ENCODE assay signal across 9 cellular contexts in the genomic region with DNA sequence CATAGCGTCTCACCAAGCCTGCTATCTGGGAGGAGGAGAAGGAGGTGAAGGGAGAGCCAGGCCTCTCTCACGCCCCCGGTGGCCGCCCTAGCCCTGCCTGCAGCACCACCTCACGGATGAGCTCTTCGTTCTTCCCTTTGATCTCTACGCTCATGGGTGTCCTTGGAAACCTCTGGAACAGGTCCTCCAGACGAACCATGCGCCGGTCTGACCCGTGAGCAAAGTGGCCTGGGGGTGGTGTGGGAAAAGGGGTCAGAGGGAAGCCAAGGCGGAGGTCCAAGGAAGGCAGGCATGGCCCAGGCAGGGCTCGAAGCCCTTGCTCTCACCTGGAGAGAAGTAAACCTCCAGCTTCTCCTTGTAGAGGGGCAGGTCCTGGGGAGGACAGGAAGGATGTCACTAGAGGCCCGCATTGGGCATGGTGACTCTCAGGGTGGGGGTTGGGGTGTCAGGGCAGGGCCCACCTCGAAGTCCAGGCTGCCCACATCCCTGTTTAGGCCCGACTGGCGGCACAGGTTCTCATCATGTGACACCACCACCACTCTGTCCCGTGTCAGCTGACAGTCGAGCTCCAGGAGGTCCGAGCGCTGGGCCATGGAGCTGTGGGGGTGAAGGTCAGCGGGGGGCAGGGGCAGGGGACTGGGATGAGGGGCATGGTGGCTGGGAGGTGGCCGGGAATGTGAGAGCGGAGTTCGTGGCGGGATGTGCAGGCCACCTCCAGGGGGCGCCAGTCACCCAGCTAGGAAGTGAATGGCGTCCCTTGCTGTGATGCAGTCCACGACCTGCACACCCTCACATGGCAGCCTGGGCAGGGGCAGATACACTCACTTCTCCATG. TPM values are rescaled to one million over a fixed set of nuclear protein-coding genes. Genes with fewer than 3 reads are reported as not detected.
DNase-seq lines count a peak whose midpoint lies in the region; ATAC-seq, FAIRE-seq and TF ChIP-seq lines count a peak whose summit lies in the region.
"Had no signal": no experiment of that assay in that cellular context is flagged by ENCODE, and none has a peak within 500 bp of the region (broad histone marks: within the 10 kb centered on the region; RNA-seq: fewer than 3 reads in every experiment).

No MANE protein-coding gene starts in this region.

- WGBS in A549 (ENCODE audit: missing lambda C conversion rate) = 39% methylated on average over 21 of the region's 29 CpGs

- H3K27ac Mint-ChIP-seq in immature natural killer cell = peak overlapping the region in 2 of 6 donors; percentile 22 to 30

- H3K9me3 ChIP-seq in A549 = no peaks in the 10 kb centered on the region

- CTCF ChIA-PET in A549 (lab: Yijun Ruan, JAX) = interaction anchor here (0.6 to 13.1 kb wide), 31 partner anchors 9 to 516 kb away, joined by 3 to 153 read pairs (median 5); partner anchors contain the start of genes DCTPP1, MAPK3, TBX6 and YPEL3

- TF ChIP-seq RAD21 in A549 (conservative IDR thresholded peaks at IDR 0.05 in 1 of 2, IDR thresholded peaks at IDR 0.05 in 1 of 2) = peak; percentile 84 to 85

- H3K36me3 Mint-ChIP-seq in immature natural killer cell = peaks cover 0 to 8% (median 5%) of the 10 kb centered on the region in 3 donors

- TF ChIP-seq EP300 in A549 (IDR thresholded peaks at IDR 0.05) = no peak

- TF ChIP-seq POLR2A in A549 (IDR thresholded peaks at IDR 0.05; ENCODE audit: low read length) = no peak

- ATAC-seq in A549 = peak; percentile 86 to 91
- ATAC-seq in GM21576 (IDR thresholded peaks at IDR 0.05; ENCODE audit: unreplicated experiment) = no peak

- peaks cover 0 to 2% (median 0%) of the 10 kb centered on the region in 3 donors for H3K27me3 Mint-ChIP-seq in immature natural killer cell (ENCODE audit: low read depth in 3 of 3)

- FAIRE-seq in A549 (lab: Jason Lieb, UNC) = no peak
- FAIRE-seq: frontal cortex had no signal

- H3K4me3 Mint-ChIP-seq in immature natural killer cell = no peak overlapping the region

- H3K4me1 ChIP-seq in A549 = peaks cover 19% of the 10 kb centered on the region

- H3K9me3 Mint-ChIP-seq in immature natural killer cell = no peaks in the 10 kb centered on the region

- H3K4me1 Mint-ChIP-seq in immature natural killer cell = no peaks in the 10 kb centered on the region

- no peak overlapping the region for H3K4me3 ChIP-seq in A549

- H3K4me2 ChIP-seq in A549 = peak overlapping the region; percentile 31

- POLR2A ChIA-PET in A549 (lab: Yijun Ruan, JAX) = interaction anchor here (0.6 kb wide), 1 partner anchor 23 kb away, joined by 3 read pairs; no protein-coding TSS in a partner anchor

- TF ChIP-seq CTCF in A549 (IDR thresholded peaks at IDR 0.05) = peak; percentile 83

- peak; percentile 83 to 84 for DNase-seq in A549 (ENCODE audit: low read depth in 1 of 2, low spot score in 1 of 2)
- DNase-seq in GM19238 (ENCODE audit: insufficient read length, low spot score) = peak; percentile 50
- peak; percentile 60 for DNase-seq in SKM-1 (lab: John Stamatoyannopoulos, UW; ENCODE audit: unreplicated experiment)
- DNase-seq in amniotic epithelial cell (ENCODE audit: low read depth) = peak; percentile 53
- DNase-seq in immature natural killer cell = peak; percentile 23 to 52 (median 33)
- DNase-seq in stimulated activated CD4-positive, alpha-beta T cell treated with anti-CD3 and anti-CD28 coated beads, Interleukin-4, amount 100 ng/mL, for 4 hours = peak; percentile 27 to 66
- DNase-seq in dedifferentiated amniotic fluid mesenchymal stem cell (ENCODE audit: extremely low spot score) = no peak

- peak overlapping the region; percentile 5 to 72; a peak in 3 of 6 replicates for H3K27ac ChIP-seq in A549

TF ChIP-seq in A549, 52 proteins besides CTCF, POLR2A, EP300 and RAD21:
- TF ChIP-seq MAX (IDR thresholded peaks at IDR 0.05) (peak; percentile 42; the same call in 1 of the 2 replicates), GATA3 (IDR thresholded peaks at IDR 0.05; ENCODE audit: borderline replicate concordance) (no peak), SMC3 (IDR thresholded peaks at IDR 0.05) (peak; percentile 76), RFX5 (IDR thresholded peaks at IDR 0.05) (no peak), CBX2 (IDR thresholded peaks at IDR 0.05; ENCODE audit: borderline replicate concordance, low read depth) (no peak), RCOR1 (IDR thresholded peaks at IDR 0.05; ENCODE audit: low read depth, low read length) (no peak), USF2 (IDR thresholded peaks at IDR 0.05) (no peak)
TF ChIP-seq in A549: peak in this region for 2.

RNA-seq across cellular contexts. Expression of gene GDPD3, which starts 0.9 kb away (rescaled TPM):
- polyA plus RNA-seq in A549 (2011; rRNA removed) (0.58 and 1.1 TPM in 2 replicates), A549 (2017; fragmentation: RNase III; extraction: RNeasy Plus Mini Kit Qiagen cat#74134 plus additional on column Dnase treatment) (1.3 to 2.4 TPM (median 1.8 TPM) in 3 replicates), immature natural killer cell (not detected)
- 1.0 and 1.3 TPM in 2 replicates for polyA plus RNA-seq in A549 (2012; cell fraction: cytosol; rRNA removed)
- polyA plus RNA-seq in A549 (2012; cell fraction: nucleus; rRNA removed) = 4.2 and 5.1 TPM in 2 replicates
- polyA minus RNA-seq in A549 (2011; rRNA and poly(A)+ RNA removed) = not detected in 2 replicates

RNA-seq across cellular contexts. Expression of gene MAPK3, which starts 10.6 kb away (rescaled TPM):
- polyA plus RNA-seq in A549 (2011; rRNA removed) (26.1 and 27.2 TPM in 2 replicates), A549 (2017; fragmentation: RNase III; extraction: RNeasy Plus Mini Kit Qiagen cat#74134 plus additional on column Dnase treatment) (34.7 to 46.0 TPM (median 45.0 TPM) in 3 replicates), immature natural killer cell (1 to 10 TPM; 4.3 to 6.4 (median 5.8) TPM)
- 35.9 and 47.6 TPM in 2 replicates for polyA plus RNA-seq in A549 (2012; cell fraction: cytosol; rRNA removed)
- polyA plus RNA-seq in A549 (2012; cell fraction: nucleus; rRNA removed) = 39.8 and 41.7 TPM in 2 replicates
- 22.0 and 25.2 TPM in 2 replicates for polyA minus RNA-seq in A549 (2011; rRNA and poly(A)+ RNA removed)

RNA-seq across cellular contexts. Expression of gene YPEL3, which starts 16.4 kb away (rescaled TPM):
- polyA plus RNA-seq in A549 (2011; rRNA removed) = 4.5 and 5.5 TPM in 2 replicates
- 7.5 and 11.3 TPM in 2 replicates for polyA plus RNA-seq in A549 (2012; cell fraction: cytosol; rRNA removed)
- polyA plus RNA-seq in A549 (2012; cell fraction: nucleus; rRNA removed) = 16.3 and 19.4 TPM in 2 replicates
- 6.1 to 8.3 TPM (median 8.1 TPM) in 3 replicates for polyA plus RNA-seq in A549 (2017; fragmentation: RNase III; extraction: RNeasy Plus Mini Kit Qiagen cat#74134 plus additional on column Dnase treatment)
- polyA minus RNA-seq in A549 (2011; rRNA and poly(A)+ RNA removed) = 1.8 and 2.0 TPM in 2 replicates
- polyA plus RNA-seq in immature natural killer cell = 100 to 1,000 TPM; 248 to 354 (median 284) TPM

RNA-seq across cellular contexts. Expression of gene TBX6, which starts 20.7 kb away (rescaled TPM):
- 0.11 and 0.14 TPM in 2 replicates for polyA plus RNA-seq in A549 (2011; rRNA removed)
- polyA plus RNA-seq in A549 (2012; cell fraction: cytosol; rRNA removed) = 0.12 and 0.17 TPM in 2 replicates
- 0.39 and 0.49 TPM in 2 replicates for polyA plus RNA-seq in A549 (2012; cell fraction: nucleus; rRNA removed)
- polyA plus RNA-seq in A549 (2017; fragmentation: RNase III; extraction: RNeasy Plus Mini Kit Qiagen cat#74134 plus additional on column Dnase treatment) = 0.26 to 0.63 TPM (median 0.62 TPM) in 3 replicates
- 0.44 TPM in 1 of 2 replicates, not detected in the other for polyA minus RNA-seq in A549 (2011; rRNA and poly(A)+ RNA removed)
- not detected for polyA plus RNA-seq in immature natural killer cell

RNA-seq across cellular contexts. Expression of gene PPP4C, which starts 36.6 kb away (rescaled TPM):
- polyA plus RNA-seq in A549 (2011; rRNA removed) (102 and 117 TPM in 2 replicates), A549 (2017; fragmentation: RNase III; extraction: RNeasy Plus Mini Kit Qiagen cat#74134 plus additional on column Dnase treatment) (107 to 117 TPM (median 115 TPM) in 3 replicates), immature natural killer cell (100 to 1,000 TPM; 244 to 365 (median 317) TPM)
- polyA plus RNA-seq in A549 (2012; cell fraction: cytosol; rRNA removed) = 237 and 266 TPM in 2 replicates
- 236 and 260 TPM in 2 replicates for polyA plus RNA-seq in A549 (2012; cell fraction: nucleus; rRNA removed)
- polyA minus RNA-seq in A549 (2011; rRNA and poly(A)+ RNA removed) = 326 and 415 TPM in 2 replicates

Comparison
In these comparisons a context has a peak if more than half of its experiments do, and no peak if none do; other contexts are left out.
1. RNA of gene YPEL3, which starts 16.4 kb away (polyA plus RNA-seq): 248 to 354 TPM in immature natural killer cell; 4.5 to 19.4 TPM in A549; every median in the first group is over 10 times any median in the second.